Comparison of ENCODE assay signal across 18 cellular contexts in genomic region chr1:171800850-171801249, GRCh38.
"Had no signal": no experiment of that assay in that cellular context is flagged by ENCODE, and none has a peak within 500 bp of the region (broad histone marks: within the 10 kb centered on the region; RNA-seq: fewer than 3 reads in every experiment).

No MANE protein-coding gene starts in this region.

- H3K4me3 Mint-ChIP-seq: activated CD4-positive, alpha-beta memory T cell treated with anti-CD3 and anti-CD28 coated beads, Interleukin-2, amount 10 ng/mL, durations not matched to agents 7 days and 5 days; activated CD4-positive, alpha-beta T cell treated with anti-CD3 and anti-CD28 coated beads for 36 hours; activated CD8-positive, alpha-beta memory T cell treated with anti-CD3 and anti-CD28 coated beads, Interleukin-2, amount 10 ng/mL, durations not matched to agents 7 days and 5 days; brain; WTC11 had no signal

- H3K9ac ChIP-seq: KMS-11 had no signal

- H3K27me3 Mint-ChIP-seq: activated CD4-positive, alpha-beta memory T cell treated with anti-CD3 and anti-CD28 coated beads, Interleukin-2, amount 10 ng/mL, durations not matched to agents 7 days and 5 days; activated CD4-positive, alpha-beta T cell treated with anti-CD3 and anti-CD28 coated beads for 36 hours; activated CD8-positive, alpha-beta memory T cell treated with anti-CD3 and anti-CD28 coated beads, Interleukin-2, amount 10 ng/mL, durations not matched to agents 7 days and 5 days; brain had no signal

- H3K4me3 ChIP-seq: PC-9 had no signal

- DNase-seq: activated CD4-positive, alpha-beta memory T cell treated with anti-CD3 and anti-CD28 coated beads, Interleukin-2, amount 10 ng/mL, durations not matched to agents 7 days and 5 days; activated CD4-positive, alpha-beta T cell treated with anti-CD3 and anti-CD28 coated beads for 36 hours; activated CD8-positive, alpha-beta memory T cell treated with anti-CD3 and anti-CD28 coated beads for 24 hours; activated CD8-positive, alpha-beta memory T cell treated with anti-CD3 and anti-CD28 coated beads, Interleukin-2, amount 10 ng/mL, durations not matched to agents 7 days and 5 days; activated CD8-positive, alpha-beta memory T cell treated with anti-CD3 and anti-CD28 coated beads, Interleukin-2, amount 50 U/mL, for 48 hours; activated effector memory CD4-positive, alpha-beta T cell treated with Interleukin-2 at 50 U/mL for 16 hours; activated naive CD4-positive, alpha-beta T cell treated with anti-CD3 and anti-CD28 coated beads, Interleukin-2, amount 50 U/mL, for 16 hours; activated T-cell treated with anti-CD3 and anti-CD28 coated beads, Interleukin-2, amount 50 U/mL, for 48 hours; NCI-H2107; NK-92 treated with Interleukin-12 subunit alpha and Interleukin-12 subunit beta, amount 100 ng/mL, for 24 hours; Right ventricle myocardium superior; T-helper 1 cell had no signal

- ATAC-seq: activated CD4-positive, CD25-positive, alpha-beta regulatory T cell treated with anti-CD3 and anti-CD28 coated beads, Interleukin-2, amount 50 U/mL, for 24 hours; activated CD8-positive, alpha-beta memory T cell treated with anti-CD3 and anti-CD28 coated beads, Interleukin-2, amount 10 ng/mL, durations not matched to agents 7 days and 5 days had no signal

- H3K4me2 ChIP-seq: KMS-11, PC-9 had no signal

- H3K27ac Mint-ChIP-seq: activated CD4-positive, alpha-beta memory T cell treated with anti-CD3 and anti-CD28 coated beads, Interleukin-2, amount 10 ng/mL, durations not matched to agents 7 days and 5 days; activated CD4-positive, alpha-beta T cell treated with anti-CD3 and anti-CD28 coated beads for 36 hours had no signal

- H3K27ac ChIP-seq: KMS-11, PC-9 had no signal

- FAIRE-seq: bronchial epithelial cell had no signal

- H2AFZ ChIP-seq: PC-9 had no signal

- H3K9me3 Mint-ChIP-seq: activated CD4-positive, alpha-beta memory T cell treated with anti-CD3 and anti-CD28 coated beads, Interleukin-2, amount 10 ng/mL, durations not matched to agents 7 days and 5 days; brain; WTC11 had no signal
